Comparison of ENCODE assay signal across 33 cellular contexts in the genomic region with DNA sequence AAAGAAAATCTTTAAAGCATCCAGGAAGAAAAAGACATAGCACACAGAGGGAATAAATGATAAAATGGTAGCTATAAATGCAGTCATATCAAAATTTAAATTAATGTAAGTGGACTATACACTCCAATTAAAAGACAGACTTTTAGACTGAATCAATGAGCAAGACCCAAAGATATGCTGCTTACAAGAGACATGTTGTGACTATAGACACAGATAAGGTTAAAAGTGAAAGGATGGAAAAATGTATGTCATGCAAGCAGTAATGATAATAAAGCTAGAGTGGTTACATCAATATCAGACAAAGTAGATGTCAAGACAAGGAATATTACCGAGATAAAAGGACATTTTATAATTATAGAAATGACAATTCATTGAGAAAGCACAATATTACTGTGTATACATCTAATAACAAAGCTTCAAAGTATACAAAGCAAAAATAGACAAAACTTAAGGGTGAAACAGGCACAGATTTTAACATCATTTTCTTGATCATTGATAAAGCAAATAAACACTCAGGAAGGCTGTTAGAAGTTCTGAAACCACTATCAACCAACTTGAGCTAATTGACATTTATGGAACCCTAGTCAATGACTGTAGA. TPM values are rescaled to one million over a fixed set of nuclear protein-coding genes. Genes with fewer than 3 reads are reported as not detected.
"Had no signal": no experiment of that assay in that cellular context is flagged by ENCODE, and none has a peak within 500 bp of the region (broad histone marks: within the 10 kb centered on the region; RNA-seq: fewer than 3 reads in every experiment).

No MANE protein-coding gene starts in this region.

- H3K9me3 ChIP-seq: colonic mucosa had no signal

- H3K36me3 ChIP-seq: ascending aorta, breast epithelium, cardiac muscle cell, colonic mucosa, esophagus squamous epithelium had no signal

- H3K27ac ChIP-seq: ascending aorta, breast epithelium, cardiac muscle cell, colonic mucosa, epithelial cell of prostate, esophagus squamous epithelium, VCaP had no signal

- H3K4me3 ChIP-seq: ascending aorta, breast epithelium, cardiac muscle cell, colonic mucosa, esophagus squamous epithelium had no signal

- ATAC-seq: activated T-cell treated with anti-CD3 and anti-CD28 coated beads, Interleukin-2, amount 50 U/mL, for 72 hours; T-helper 17 cell; WTC11 had no signal

- FAIRE-seq: endometrium, endothelial cell of umbilical vein, frontal cortex had no signal

- H3K4me1 ChIP-seq: ascending aorta, breast epithelium, colonic mucosa, esophagus squamous epithelium had no signal

- DNase-seq: activated CD4-positive, alpha-beta memory T cell treated with anti-CD3 and anti-CD28 coated beads, Interleukin-2, amount 10 ng/mL, durations not matched to agents 7 days and 5 days; activated CD4-positive, alpha-beta T cell treated with anti-CD3 and anti-CD28 coated beads for 1 hour; activated CD4-positive, alpha-beta T cell treated with anti-CD3 and anti-CD28 coated beads for 4 hours; activated CD4-positive, alpha-beta T cell treated with anti-CD3 and anti-CD28 coated beads, Interleukin-2, amount 10 ng/mL, durations not matched to agents 7 days and 5 days; activated CD4-positive, alpha-beta T cell treated with anti-CD3 and anti-CD28 coated beads, Interleukin-2, amount 50 U/mL, for 4 hours; activated CD8-positive, alpha-beta memory T cell treated with anti-CD3 and anti-CD28 coated beads, Interleukin-2, amount 50 U/mL, for 48 hours; activated gamma-delta T cell; activated naive CD4-positive, alpha-beta T cell; activated naive CD4-positive, alpha-beta T cell treated with anti-CD3 and anti-CD28 coated beads, Interleukin-2, amount 10 ng/mL, durations not matched to agents 7 days and 5 days; activated T-cell treated with anti-CD3 and anti-CD28 coated beads for 4 hours; activated T-cell treated with anti-CD3 and anti-CD28 coated beads, Interleukin-2, amount 50 U/mL, for 24 hours; activated T-cell treated with anti-CD3 and anti-CD28 coated beads, Interleukin-2, amount 50 U/mL, for 72 hours; central memory CD4-positive, alpha-beta T cell; cerebellar nuclear complex; colonic mucosa; effector CD8-positive, alpha-beta T cell; esophagus squamous epithelium; foreskin fibroblast; head of caudate nucleus; T-helper 1 cell; T-helper 17 cell; T1000 had no signal

- H3K27me3 ChIP-seq: ascending aorta, cardiac muscle cell, colonic mucosa had no signal

RNA-seq across cellular contexts. Expression of gene MUC5AC, which starts 22.8 kb away (rescaled TPM):
- total RNA-seq: activated CD4-positive, alpha-beta memory T cell treated with anti-CD3 and anti-CD28 coated beads, Interleukin-2, amount 10 ng/mL, durations not matched to agents 7 days and 5 days; activated CD4-positive, alpha-beta T cell treated with anti-CD3 and anti-CD28 coated beads, Interleukin-2, amount 10 ng/mL, durations not matched to agents 7 days and 5 days; activated T-cell treated with anti-CD3 and anti-CD28 coated beads, Interleukin-2, amount 50 U/mL, for 72 hours; breast epithelium; cardiac muscle cell; dermis microvascular lymphatic vessel endothelial cell; endothelial cell of umbilical vein; fibroblast of lung; frontal cortex; T-helper 17 cell had no signal
- polyA plus RNA-seq: cardiac muscle cell, endothelial cell of umbilical vein, fibroblast of lung had no signal
